7 cellular contexts compared by ENCODE assay signal in genomic region chr18:809985-810642, GRCh38. TPM values are rescaled to one million over a fixed set of nuclear protein-coding genes. Genes with fewer than 3 reads are reported as not detected.
DNase-seq lines count a peak whose midpoint lies in the region; ATAC-seq, FAIRE-seq and TF ChIP-seq lines count a peak whose summit lies in the region.

No MANE protein-coding gene starts in this region.

- TF ChIP-seq POLR2A in GM12878 (IDR thresholded peaks at IDR 0.05; ENCODE audit: low read depth, low read length), result no peak
- no peak for TF ChIP-seq POLR2A in adrenal gland (IDR thresholded peaks at IDR 0.05)

- intact Hi-C loops in GM12878 (cut with micrococcal nuclease; ENCODE audit: unreplicated experiment), result loop anchor here (5.0 kb wide), 2 partner anchors 68 to 153 kb away; partner anchors contain the start of gene TYMS
- intact Hi-C loops in adrenal gland (cut with DNase I), result loop anchor here in 1 of 2 donors (5.0 kb wide), 1 partner anchor 68 kb away; no protein-coding TSS in a partner anchor

- ATAC-seq in GM19397 (IDR thresholded peaks at IDR 0.05; ENCODE audit: unreplicated experiment) (peak; percentile 20), HG03196 (IDR thresholded peaks at IDR 0.05; ENCODE audit: unreplicated experiment) (peak; percentile 33), GM12878 (peak; percentile 9)

- H3K79me2 ChIP-seq in GM12878 (ENCODE audit: control insufficient read depth, insufficient read depth, low read length), result peaks cover 56% of the 10 kb centered on the region

- TF ChIP-seq CTCF in GM12878 (IDR thresholded peaks at IDR 0.05 in 2 of 3, conservative IDR thresholded peaks at IDR 0.05 in 1 of 3; ENCODE audit: control insufficient read depth in 2 of 3, extremely low read depth in 1 of 3, insufficient read depth in 1 of 3, low read depth in 3 of 3, low read length in 3 of 3) (no peak), retinal pigment epithelial cell (conservative IDR thresholded peaks at IDR 0.05; ENCODE audit: low read depth, low read length) (no peak), adrenal gland (IDR thresholded peaks at IDR 0.05) (no peak)

- no peak for TF ChIP-seq RAD21 in GM12878 (IDR thresholded peaks at IDR 0.05; ENCODE audit: insufficient read depth, low read depth, low read length)

- no peak overlapping the region for H3K9ac ChIP-seq in GM12878 (ENCODE audit: control insufficient read depth, insufficient read depth, low read length)

- FAIRE-seq in GM12878 (lab: Jason Lieb, UNC), result no peak

- no peaks in the 10 kb centered on the region for H4K20me1 ChIP-seq in GM12878 (ENCODE audit: control insufficient read depth, insufficient read depth)

- H3K27me3 ChIP-seq in GM12878 (replicated peaks in 1 of 2; ENCODE audit: control insufficient read depth in 2 of 2, insufficient read depth in 2 of 2, low read length in 1 of 2), result no peaks in the 10 kb centered on the region
- H3K27me3 ChIP-seq in adrenal gland, result no peaks in the 10 kb centered on the region

- peak overlapping the region; percentile 8; the same call in 1 of the 2 replicates for H3K27ac ChIP-seq in GM12878 (ENCODE audit: control insufficient read depth, insufficient read depth)
- no peak overlapping the region for H3K27ac ChIP-seq in adrenal gland

- in situ Hi-C loops in GM12878 (cut with MboI), result loop anchor here (5.0 kb wide), 1 partner anchor 153 kb away; the partner anchor contains the start of gene TYMS

- POLR2A ChIA-PET in GM12878 (lab: Charles Lee), result interaction anchor here (0.6 to 2.2 kb wide), 3 partner anchors 12 to 151 kb away, joined by 3 to 7 read pairs (median 5); no protein-coding TSS in a partner anchor

- H3K9me3 ChIP-seq in GM12878 (replicated peaks; ENCODE audit: control insufficient read depth, insufficient read depth, low read length), result no peaks in the 10 kb centered on the region
- no peaks in the 10 kb centered on the region for H3K9me3 ChIP-seq in adrenal gland (replicated peaks in 1 of 3)

- TF ChIP-seq EP300 in GM12878 (IDR thresholded peaks at IDR 0.05; ENCODE audit: borderline replicate concordance in 1 of 2, control insufficient read depth in 1 of 2, low read depth in 2 of 2, low read length in 2 of 2), result peak; percentile 69 to 86; a peak in 3 of 4 replicates

- 32% methylated on average over 6 of the region's 6 CpGs for WGBS in GM12878 (ENCODE audit: insufficient coverage, insufficient replicate concordance, low lambda C conversion rate, missing lambda C conversion rate)
- WGBS in adrenal gland, 4 donors, result 62 to 68% (median 66%) methylated on average over 6 of the region's 6 CpGs

- no TSS peak for BruUV-seq in GM12878 (replicated peaks; lab: Mats Ljungman, UMichigan)

- H3K4me3 ChIP-seq in GM12878 (peak overlapping the region; percentile 82), retinal pigment epithelial cell (ENCODE audit: low read length) (peak overlapping the region; percentile 92), adrenal gland (peak overlapping the region in 1 of 4 donors; percentile 88)

- SMC1A ChIA-PET in GM12878 (lab: Charles Lee; ENCODE audit: uncharacterized antibody, unreplicated experiment), result interaction anchor here (0.8 to 5.1 kb wide), 10 partner anchors 10 to 151 kb away, joined by 3 to 38 read pairs (median 4); no protein-coding TSS in a partner anchor

- peak overlapping the region; percentile 19; the same call in 1 of the 2 replicates for H3K4me2 ChIP-seq in GM12878 (ENCODE audit: control insufficient read depth, insufficient read depth)

- H3K4me1 ChIP-seq in GM12878 (ENCODE audit: control insufficient read depth, insufficient read depth, low read length) (peaks cover 5% of the 10 kb centered on the region; the same call in 1 of the 2 replicates), adrenal gland (replicated peaks in 1 of 2) (peaks cover 10 to 40% of the 10 kb centered on the region in 2 donors)

- RAD21 ChIA-PET in GM12878 (lab: Charles Lee; ENCODE audit: unreplicated experiment), result interaction anchor here (0.6 to 2.3 kb wide), 4 partner anchors 10 to 27 kb away, joined by 3 to 10 read pairs (median 7); no protein-coding TSS in a partner anchor

- peak; percentile 60 for DNase-seq in GM12878 (ENCODE audit: low read depth, low spot score)
- no peak for DNase-seq in retinal pigment epithelial cell (ENCODE audit: low read depth)
- no peak for DNase-seq in 8988T
- DNase-seq in adrenal gland, result no peak
- DNase-seq in NCI-H1417 treated with DMSO at 0.1 percent for 48 hours (lab: John Stamatoyannopoulos, UW), result no peak

- CTCF ChIA-PET in GM12878 (lab: Yijun Ruan, JAX), result interaction anchor here (0.7 to 3.0 kb wide), 5 partner anchors 10 to 186 kb away, joined by 3 to 7 read pairs (median 4); no protein-coding TSS in a partner anchor

- no peaks in the 10 kb centered on the region; a peak in 1 of 4 replicates for H3K36me3 ChIP-seq in GM12878 (ENCODE audit: control insufficient read depth in 2 of 2, insufficient read depth in 2 of 2, low read length in 1 of 2)
- H3K36me3 ChIP-seq in adrenal gland (replicated peaks in 1 of 2), result no peaks in the 10 kb centered on the region

- H2AFZ ChIP-seq in GM12878 (ENCODE audit: control insufficient read depth, low read depth, low read length), result no peak overlapping the region

TF ChIP-seq in GM12878, 131 proteins besides CTCF, POLR2A, EP300 and RAD21 (continues in another document):
- peak; percentile 88 for TF ChIP-seq MTA2 (IDR thresholded peaks at IDR 0.05; ENCODE audit: low read depth)
- no peak for TF ChIP-seq HDAC2 (IDR thresholded peaks at IDR 0.05)
- 0 out of 2 replicates have a peak, but pooled peaks have one; percentile 24 for TF ChIP-seq IRF4 (IDR thresholded peaks at IDR 0.05; ENCODE audit: low read depth, low read length)
- TF ChIP-seq SP1 (IDR thresholded peaks at IDR 0.05; ENCODE audit: low read depth, low read length), result no peak
- no peak for TF ChIP-seq KLF5 (IDR thresholded peaks at IDR 0.05; ENCODE audit: partially characterized antibody)
- TF ChIP-seq NFIC (IDR thresholded peaks at IDR 0.05; ENCODE audit: low read depth, low read length), result peak; percentile 77; the same call in 1 of the 2 replicates
- no peak for TF ChIP-seq NRF1 (conservative IDR thresholded peaks at IDR 0.05; ENCODE audit: low read depth, low read length)
- peak; percentile 82 for TF ChIP-seq RELB (IDR thresholded peaks at IDR 0.05; ENCODE audit: low read depth)
- no peak for TF ChIP-seq ESRRA (IDR thresholded peaks at IDR 0.05; ENCODE audit: low read length)
- TF ChIP-seq IKZF2 (IDR thresholded peaks at IDR 0.05), result peak; percentile 86 to 88
- TF ChIP-seq BCLAF1 (IDR thresholded peaks at IDR 0.05), result no peak

RNA-seq across cellular contexts. Expression of gene YES1, which starts 1.9 kb away (rescaled TPM):
- total RNA-seq in GM12878 (2013; cell fraction: nucleolus; rRNA removed), result 59.8 and 65.0 TPM in 2 replicates
- total RNA-seq in GM12878 (2014; rRNA removed) (5.8 and 7.4 TPM in 2 replicates), GM12878 (2014; rRNA removed; fragmentation: Illumina TruSeq; extraction: Trizol) (7.9 and 8.1 TPM in 2 replicates), GM12878 (2021) (5.6 and 6.5 TPM in 2 replicates), adrenal gland (10 to 100 TPM; 35.3 to 84.1 (median 49.5) TPM)
- 1.3 TPM for polyA plus RNA-seq in GM12878 (2011; ENCODE audit: low read depth)
- polyA plus RNA-seq in GM12878 (2011; rRNA removed) (6.7 and 11.3 TPM in 2 replicates), GM12878 (2014; fragmentation: Illumina TruSeq; extraction: Trizol) (5.7 and 6.5 TPM in 2 replicates), GM12878 (2014; fragmentation: Nextera tagmentation; extraction: Ambion mirVana) (1 to 10 TPM; 2.5 to 3.7 TPM), GM12878 (2014; rRNA removed) (3.6 and 6.8 TPM in 2 replicates), GM12878 (2016; fragmentation: Nextera tagmentation; extraction: Ambion mirVana) (1 to 10 TPM; 2.3 to 3.0 TPM), adrenal gland (10 to 100 TPM; 11.5 to 33.1 (median 14.4) TPM)
- polyA plus RNA-seq in GM12878 (2011; cell fraction: cytosol; rRNA removed), result 5.8 and 6.3 TPM in 2 replicates
- 4.2 and 7.6 TPM in 2 replicates for polyA plus RNA-seq in GM12878 (2011; cell fraction: nucleus; rRNA removed)
- 2.6 and 2.8 TPM in 2 replicates for polyA plus RNA-seq in GM12878 (2012)
- polyA minus RNA-seq in GM12878 (2011; rRNA and poly(A)+ RNA removed), result 6.5 and 22.9 TPM in 2 replicates
- 5.1 and 8.5 TPM in 2 replicates for polyA minus RNA-seq in GM12878 (2011; cell fraction: cytosol; rRNA and poly(A)+ RNA removed)
- 4.4 and 5.5 TPM in 2 replicates for polyA minus RNA-seq in GM12878 (2011; cell fraction: nucleus; rRNA and poly(A)+ RNA removed)
